ENCODE assay signal across 9 cellular contexts in genomic region chr1:197918815-197919522, GRCh38. TPM values are rescaled to one million over a fixed set of nuclear protein-coding genes. Genes with fewer than 3 reads are reported as not detected.
A peak's percentile ranks its signal among the peaks of the same experiment; 100 is the strongest.
DNase-seq lines count a peak whose midpoint lies in the region; ATAC-seq and TF ChIP-seq lines count a peak whose summit lies in the region.
"Had no signal": no experiment of that assay in that cellular context is flagged by ENCODE, and none has a peak within 500 bp of the region (broad histone marks: within the 10 kb centered on the region; RNA-seq: fewer than 3 reads in every experiment).

No MANE protein-coding gene starts in this region.

- H3K36me3 ChIP-seq in CD4-positive, CD25-positive, alpha-beta regulatory T cell (ENCODE audit: control insufficient read depth, insufficient read depth, low read length), result no peaks in the 10 kb centered on the region
- no peaks in the 10 kb centered on the region for H3K36me3 ChIP-seq in neuronal stem cell (replicated peaks in 1 of 2; ENCODE audit: control insufficient read depth in 2 of 2, insufficient read depth in 2 of 2, low read length in 2 of 2)

- no peak overlapping the region for H2BK5ac ChIP-seq in neuronal stem cell (ENCODE audit: low read length)

- H2AK5ac ChIP-seq in neuronal stem cell (ENCODE audit: low read depth, low read length), result no peak overlapping the region

- H3K14ac ChIP-seq in neuronal stem cell (ENCODE audit: low read length), result no peak overlapping the region

- peaks cover 0 to 4% (median 0%) of the 10 kb centered on the region in 7 donors for H3K9me3 Mint-ChIP-seq in CD4-positive, CD25-positive, alpha-beta regulatory T cell
- no peaks in the 10 kb centered on the region for H3K9me3 Mint-ChIP-seq in activated naive CD8-positive, alpha-beta T cell treated with anti-CD3 and anti-CD28 coated beads, Interleukin-2, amount 10 ng/mL, durations not matched to agents 7 days and 5 days

- H3K23ac ChIP-seq in neuronal stem cell (ENCODE audit: low read depth, low read length, poor library complexity), result no peak overlapping the region

- no peak overlapping the region for H4K91ac ChIP-seq in neuronal stem cell (ENCODE audit: low read depth, low read length, poor library complexity)

- peak overlapping the region; percentile 22 to 80 (median 58) for H3K4me3 Mint-ChIP-seq in CD4-positive, CD25-positive, alpha-beta regulatory T cell
- peak overlapping the region; percentile 78 for H3K4me3 Mint-ChIP-seq in activated naive CD8-positive, alpha-beta T cell treated with anti-CD3 and anti-CD28 coated beads, Interleukin-2, amount 10 ng/mL, durations not matched to agents 7 days and 5 days

- H3K4me2 ChIP-seq in neuronal stem cell (ENCODE audit: insufficient read depth, low read length, poor library complexity, severe bottlenecking), result no peak overlapping the region

- H3K79me1 ChIP-seq in neuronal stem cell (ENCODE audit: low read depth, low read length), result no peaks in the 10 kb centered on the region

- POLR2A ChIA-PET in activated naive CD8-positive, alpha-beta T cell treated with anti-CD3 and anti-CD28 coated beads, Interleukin-2, amount 10 ng/mL, durations not matched to agents 7 days and 5 days (lab: Charles Lee), result interaction anchor here (0.6 kb wide), 1 partner anchor 11 kb away, joined by 3 read pairs; no protein-coding TSS in a partner anchor

- peaks cover 56% of the 10 kb centered on the region for H3K4me1 ChIP-seq in CD4-positive, CD25-positive, alpha-beta regulatory T cell (ENCODE audit: control insufficient read depth, insufficient read depth, low read length, poor library complexity, severe bottlenecking)
- H3K4me1 ChIP-seq in neuronal stem cell (ENCODE audit: control insufficient read depth in 2 of 2, insufficient read depth in 1 of 2, low read depth in 1 of 2, low read length in 2 of 2), result peaks cover 11 to 44% of the 10 kb centered on the region in 2 donors

- DNase-seq in CD4-positive, CD25-positive, alpha-beta regulatory T cell, result no peak
- DNase-seq in GM13976 (ENCODE audit: low spot score) (peak; percentile 12), neuronal stem cell (ENCODE audit: low spot score) (peak; percentile 9), pons (ENCODE audit: low spot score) (no peak)
- no peak for DNase-seq in activated naive CD8-positive, alpha-beta T cell treated with anti-CD3 and anti-CD28 coated beads, Interleukin-2, amount 10 ng/mL, durations not matched to agents 7 days and 5 days
- DNase-seq: Karpas-422 had no signal

- H3K4ac ChIP-seq in neuronal stem cell (ENCODE audit: low read length), result no peak overlapping the region

- peaks cover 13 to 72% (median 49%) of the 10 kb centered on the region in 4 donors for H3K4me1 Mint-ChIP-seq in CD4-positive, CD25-positive, alpha-beta regulatory T cell
- H3K4me1 Mint-ChIP-seq in activated naive CD8-positive, alpha-beta T cell treated with anti-CD3 and anti-CD28 coated beads, Interleukin-2, amount 10 ng/mL, durations not matched to agents 7 days and 5 days, result peaks cover 57% of the 10 kb centered on the region

- no peaks in the 10 kb centered on the region for H3K36me3 Mint-ChIP-seq in CD4-positive, CD25-positive, alpha-beta regulatory T cell
- H3K36me3 Mint-ChIP-seq in activated naive CD8-positive, alpha-beta T cell treated with anti-CD3 and anti-CD28 coated beads, Interleukin-2, amount 10 ng/mL, durations not matched to agents 7 days and 5 days, result no peaks in the 10 kb centered on the region

- H4K8ac ChIP-seq in neuronal stem cell (ENCODE audit: low read depth, low read length), result no peak overlapping the region

- peaks cover 0 to 6% of the 10 kb centered on the region in 2 experiments for H3K9me3 ChIP-seq in CD4-positive, CD25-positive, alpha-beta regulatory T cell (ENCODE audit: control insufficient read depth in 2 of 2, low read length in 2 of 2)
- H3K9me3 ChIP-seq in neuronal stem cell (replicated peaks in 1 of 2; ENCODE audit: control insufficient read depth in 2 of 2, insufficient read depth in 1 of 2, low read depth in 1 of 2, low read length in 2 of 2), result peaks cover 0 to 2% of the 10 kb centered on the region in 2 donors

- in situ Hi-C loops in GM13976 (cut with MboI; ENCODE audit: low sequenced_read_pairs, unreplicated experiment), result no loop called here

- peaks cover 72% of the 10 kb centered on the region for H3K27me3 ChIP-seq in CD4-positive, CD25-positive, alpha-beta regulatory T cell (ENCODE audit: control insufficient read depth, insufficient read depth, low read length)
- peaks cover 35 to 100% (median 87%) of the 10 kb centered on the region in 3 experiments for H3K27me3 ChIP-seq in neuronal stem cell (ENCODE audit: control insufficient read depth in 3 of 3, insufficient read depth in 3 of 3, low read depth in 1 of 3, low read length in 3 of 3)

- no peak overlapping the region for H3K9ac ChIP-seq in neuronal stem cell (ENCODE audit: low read depth, low read length, poor library complexity)

- H2BK12ac ChIP-seq in neuronal stem cell (ENCODE audit: low read length), result no peak overlapping the region

- no CpG with 5 or more reads among the region's 18 CpGs for WGBS in neuronal stem cell (ENCODE audit: extremely low coverage in 2 of 2, insufficient read length in 2 of 2, insufficient replicate concordance in 1 of 2), 2 donors

- no peak overlapping the region for H3K27ac Mint-ChIP-seq in CD4-positive, CD25-positive, alpha-beta regulatory T cell
- no peak overlapping the region for H3K27ac Mint-ChIP-seq in activated naive CD8-positive, alpha-beta T cell treated with anti-CD3 and anti-CD28 coated beads, Interleukin-2, amount 10 ng/mL, durations not matched to agents 7 days and 5 days

- H3K27ac ChIP-seq in CD4-positive, CD25-positive, alpha-beta regulatory T cell (ENCODE audit: insufficient read depth, low read length, poor library complexity, severe bottlenecking), result no peak overlapping the region
- no peak overlapping the region for H3K27ac ChIP-seq in neuronal stem cell (replicated peaks; ENCODE audit: low read length)

- no peak for TF ChIP-seq CTCF in GM13976 (IDR thresholded peaks at IDR 0.05; ENCODE audit: borderline replicate concordance, control extremely low read depth, extremely low read depth, insufficient read depth, missing control alignments)

- no peak overlapping the region for H2BK120ac ChIP-seq in neuronal stem cell (ENCODE audit: low read depth, low read length)

- peaks cover 97% of the 10 kb centered on the region for H3K27me3 Mint-ChIP-seq in CD4-positive, CD25-positive, alpha-beta regulatory T cell
- H3K27me3 Mint-ChIP-seq in activated naive CD8-positive, alpha-beta T cell treated with anti-CD3 and anti-CD28 coated beads, Interleukin-2, amount 10 ng/mL, durations not matched to agents 7 days and 5 days, result peaks cover 91% of the 10 kb centered on the region

- H2AFZ ChIP-seq in neuronal stem cell (ENCODE audit: low read length), result no peak overlapping the region

- no peak for ATAC-seq in CD4-positive, CD25-positive, alpha-beta regulatory T cell (ENCODE audit: low read depth in 2 of 2)
- ATAC-seq in activated naive CD8-positive, alpha-beta T cell treated with anti-CD3 and anti-CD28 coated beads, Interleukin-2, amount 10 ng/mL, durations not matched to agents 7 days and 5 days (ENCODE audit: low read depth), result no peak
- no peak for ATAC-seq in HG03025 (IDR thresholded peaks at IDR 0.05; ENCODE audit: low FRiP score, unreplicated experiment)
- ATAC-seq in HG02642 (IDR thresholded peaks at IDR 0.05; ENCODE audit: poor library complexity, unreplicated experiment), result no peak

- H3K4me3 ChIP-seq in CD4-positive, CD25-positive, alpha-beta regulatory T cell (ENCODE audit: low read depth, low read length), result peak overlapping the region; percentile 61
- H3K4me3 ChIP-seq in neuronal stem cell (ENCODE audit: low read length in 2 of 2), result no peak overlapping the region

- H3K18ac ChIP-seq in neuronal stem cell (ENCODE audit: low read length), result no peak overlapping the region

- H2BK15ac ChIP-seq in neuronal stem cell (ENCODE audit: low read length), result no peak overlapping the region

RNA-seq across cellular contexts. Expression of gene LHX9, which starts 1.8 kb away (rescaled TPM):
- not detected for total RNA-seq in CD4-positive, CD25-positive, alpha-beta regulatory T cell
- polyA plus RNA-seq in CD4-positive, CD25-positive, alpha-beta regulatory T cell, result not detected
- not detected for total RNA-seq in activated naive CD8-positive, alpha-beta T cell treated with anti-CD3 and anti-CD28 coated beads, Interleukin-2, amount 10 ng/mL, durations not matched to agents 7 days and 5 days
- polyA plus RNA-seq in neuronal stem cell (2013, experiment 1 of 2), result 0.06 TPM
- 0.03 TPM for polyA plus RNA-seq in neuronal stem cell (2013, experiment 2 of 2)
- total RNA-seq: G401 had no signal

RNA-seq across cellular contexts. Expression of gene C1orf53, which starts 16.5 kb away (rescaled TPM):
- not detected for total RNA-seq in CD4-positive, CD25-positive, alpha-beta regulatory T cell
- 1 to 10 TPM in 2 of 4 donors, not detected in 2; 1.2 to 1.4 TPM for polyA plus RNA-seq in CD4-positive, CD25-positive, alpha-beta regulatory T cell
- total RNA-seq in activated naive CD8-positive, alpha-beta T cell treated with anti-CD3 and anti-CD28 coated beads, Interleukin-2, amount 10 ng/mL, durations not matched to agents 7 days and 5 days, result under 1 TPM in 1 of 2 experiments, not detected in 1; 0.75 TPM
- polyA plus RNA-seq in neuronal stem cell (2013, experiment 1 of 2), result 2.5 TPM
- polyA plus RNA-seq in neuronal stem cell (2013, experiment 2 of 2), result 3.7 TPM

Comparison
In these comparisons a context has a peak if more than half of its experiments do, and no peak if none do; other contexts are left out.
1. DNase-seq: peak in GM13976 (single experiment) and neuronal stem cell (single experiment); none in CD4-positive, CD25-positive, alpha-beta regulatory T cell (0 of 3), activated naive CD8-positive, alpha-beta T cell treated with anti-CD3 and anti-CD28 coated beads, Interleukin-2, amount 10 ng/mL, durations not matched to agents 7 days and 5 days (single experiment) and pons (single experiment).